In the genomic region with DNA sequence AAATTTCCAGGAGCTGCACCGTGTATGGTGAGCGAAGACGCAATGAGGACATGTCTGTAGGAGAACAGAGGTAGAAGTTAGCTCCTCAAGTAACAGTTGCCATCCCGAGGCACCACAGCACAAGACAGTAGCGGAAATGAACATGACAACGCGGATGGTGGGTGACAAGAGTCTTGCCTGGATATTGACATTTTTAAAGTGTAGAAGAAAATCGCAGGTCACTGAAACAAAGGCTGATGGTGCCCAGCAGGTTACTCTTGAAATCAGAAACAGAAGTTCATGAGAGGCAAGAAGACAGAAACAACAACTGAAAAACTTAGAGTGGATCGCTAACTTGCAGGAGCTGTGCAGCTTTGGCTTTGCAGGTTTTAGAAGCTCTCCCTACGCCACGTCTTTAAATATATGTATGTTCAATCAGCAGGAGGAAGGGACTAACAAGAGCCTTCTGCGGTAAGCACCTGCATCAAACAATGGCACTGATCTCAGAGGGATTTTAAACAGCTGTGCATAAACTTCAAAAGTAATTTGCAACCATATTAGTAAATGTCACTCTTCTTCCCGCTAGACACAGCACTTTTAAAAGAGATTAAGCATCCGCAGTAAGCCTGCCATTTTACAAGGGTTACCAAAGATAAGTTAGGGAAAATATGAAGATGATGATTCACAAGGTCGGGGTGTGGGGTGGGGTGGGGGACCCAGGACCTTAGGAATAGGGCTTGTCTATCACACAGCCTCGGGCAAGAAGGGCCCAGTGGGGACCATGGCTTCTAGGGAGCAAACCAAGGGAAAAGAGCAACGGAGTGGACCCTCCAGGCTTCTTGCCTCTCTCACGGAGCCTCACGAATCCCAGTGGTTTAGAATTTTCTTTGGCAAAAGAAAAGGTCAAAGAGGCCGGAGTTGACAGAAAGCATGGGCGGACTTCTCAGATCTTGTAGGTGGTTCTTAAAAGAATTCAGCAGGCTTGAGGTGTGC, we compare ENCODE assay signal across 10 cellular contexts. TPM values are rescaled to one million over a fixed set of nuclear protein-coding genes. Genes with fewer than 3 reads are reported as not detected.
DNase-seq lines count a peak whose midpoint lies in the region; ATAC-seq, FAIRE-seq and TF ChIP-seq lines count a peak whose summit lies in the region.
"Had no signal": no experiment of that assay in that cellular context is flagged by ENCODE, and none has a peak within 500 bp of the region (broad histone marks: within the 10 kb centered on the region; RNA-seq: fewer than 3 reads in every experiment).

No MANE protein-coding gene starts in this region.

- H3K9ac ChIP-seq in astrocyte (ENCODE audit: low read length): no peak overlapping the region

- H3K27me3 Mint-ChIP-seq in CD14-positive monocyte (ENCODE audit: low read depth in 3 of 3): peaks cover 21 to 35% (median 25%) of the 10 kb centered on the region in 3 donors
- H3K27me3 Mint-ChIP-seq in astrocyte (ENCODE audit: low read depth, unreplicated experiment): peaks cover 16% of the 10 kb centered on the region
- H3K27me3 Mint-ChIP-seq in naive B cell: peaks cover 30 to 37% (median 31%) of the 10 kb centered on the region in 3 donors

- DNase-seq in CD14-positive monocyte (ENCODE audit: low spot score) (no peak), NCI-H82 (lab: John Stamatoyannopoulos, UW) (peak; percentile 21), astrocyte (ENCODE audit: low read depth) (no peak), naive B cell (no peak), SKM-1 treated with dmso at 0.1 percent for 144 hours (lab: John Stamatoyannopoulos, UW; ENCODE audit: unreplicated experiment) (no peak), putamen (ENCODE audit: low spot score) (no peak), LoVo (ENCODE audit: low spot score) (no peak)
- DNase-seq: NCI-H2081 had no signal

- no peaks in the 10 kb centered on the region for H3K79me2 ChIP-seq in astrocyte (ENCODE audit: insufficient read depth, low read length)

- no peaks in the 10 kb centered on the region for H3K4me1 ChIP-seq in astrocyte (ENCODE audit: insufficient read depth, low read length)

- no peaks in the 10 kb centered on the region for H3K36me3 ChIP-seq in astrocyte (ENCODE audit: insufficient read depth, low read length)

- no peak overlapping the region for H3K4me2 ChIP-seq in astrocyte (ENCODE audit: low read length)

- intact Hi-C loops in CD14-positive monocyte (cut with micrococcal nuclease): no loop called here

- peaks cover 0 to 2% (median 0%) of the 10 kb centered on the region in 7 donors for H3K9me3 Mint-ChIP-seq in CD14-positive monocyte
- H3K9me3 Mint-ChIP-seq in astrocyte (ENCODE audit: unreplicated experiment): no peaks in the 10 kb centered on the region
- peaks cover 0 to 2% (median 0%) of the 10 kb centered on the region in 7 donors for H3K9me3 Mint-ChIP-seq in naive B cell

- H3K4me3 Mint-ChIP-seq in CD14-positive monocyte: peak overlapping the region; percentile 37 to 80
- no peak overlapping the region for H3K4me3 Mint-ChIP-seq in astrocyte (ENCODE audit: unreplicated experiment)
- peak overlapping the region; percentile 66 to 87 (median 78) for H3K4me3 Mint-ChIP-seq in naive B cell

- H3K4me3 ChIP-seq in astrocyte (ENCODE audit: insufficient read depth, low read depth, low read length): no peak overlapping the region

- TF ChIP-seq CTCF in CD14-positive monocyte (IDR thresholded peaks at IDR 0.05) (no peak), astrocyte (IDR thresholded peaks at IDR 0.05; ENCODE audit: insufficient read depth, low read depth, low read length) (no peak)

- H3K4me1 Mint-ChIP-seq in CD14-positive monocyte (peaks cover 48% of the 10 kb centered on the region), astrocyte (ENCODE audit: low read depth, unreplicated experiment) (peaks cover 5% of the 10 kb centered on the region), naive B cell (peaks cover 16 to 34% (median 18%) of the 10 kb centered on the region in 3 donors)

- H3K9me3 ChIP-seq in astrocyte (ENCODE audit: insufficient read depth, low read depth, low read length): no peaks in the 10 kb centered on the region

- ATAC-seq in naive B cell (ENCODE audit: low read depth in 2 of 2): no peak
- ATAC-seq in HG03571 (IDR thresholded peaks at IDR 0.05; ENCODE audit: unreplicated experiment): no peak

- H3K27ac Mint-ChIP-seq in CD14-positive monocyte (peak overlapping the region in 1 of 7 donors; percentile 42), astrocyte (ENCODE audit: unreplicated experiment) (peak overlapping the region; percentile 9), naive B cell (no peak overlapping the region)

- no peaks in the 10 kb centered on the region for H4K20me1 ChIP-seq in astrocyte (ENCODE audit: insufficient read depth, low read length)

- no peak for FAIRE-seq in astrocyte (lab: Jason Lieb, UNC)

- H3K27me3 ChIP-seq in astrocyte (ENCODE audit: insufficient read depth, low read length): peaks cover 16% of the 10 kb centered on the region

- peaks cover 0 to 3% of the 10 kb centered on the region in 2 donors for H3K36me3 Mint-ChIP-seq in CD14-positive monocyte
- peaks cover 3% of the 10 kb centered on the region for H3K36me3 Mint-ChIP-seq in astrocyte (ENCODE audit: low read depth, unreplicated experiment)
- H3K36me3 Mint-ChIP-seq in naive B cell: no peaks in the 10 kb centered on the region

- H2AFZ ChIP-seq in astrocyte (ENCODE audit: low read depth, low read length): no peak overlapping the region

- no peak overlapping the region for H3K27ac ChIP-seq in astrocyte (ENCODE audit: low read depth, low read length)

RNA-seq across cellular contexts. Expression of gene PRKCQ, which starts 1.6 kb away (rescaled TPM):
- polyA plus RNA-seq in CD14-positive monocyte: under 1 TPM; 0.09 to 0.29 TPM
- total RNA-seq in astrocyte: 1.9 and 2.1 TPM in 2 replicates
- polyA plus RNA-seq in naive B cell (ENCODE audit: low read depth in 6 of 6): under 1 TPM in 4 of 6 donors, not detected in 2; 0.08 to 0.35 (median 0.17) TPM
- total RNA-seq: SK-MEL-5 had no signal
